Comparison of ENCODE assay signal across 8 cellular contexts in genomic region chr4:153535735-153536494, GRCh38.
DNase-seq lines count a peak whose midpoint lies in the region; ATAC-seq, FAIRE-seq and TF ChIP-seq lines count a peak whose summit lies in the region.
"Had no signal": no experiment of that assay in that cellular context is flagged by ENCODE, and none has a peak within 500 bp of the region (broad histone marks: within the 10 kb centered on the region; RNA-seq: fewer than 3 reads in every experiment).

No MANE protein-coding gene starts in this region.

- intact Hi-C loops in GM12878 (cut with micrococcal nuclease; ENCODE audit: unreplicated experiment): no loop called here

- TF ChIP-seq RAD21 in GM12878 (IDR thresholded peaks at IDR 0.05; ENCODE audit: insufficient read depth, low read depth, low read length): no peak

- H3K4me3 ChIP-seq in HUES48 (ENCODE audit: low read depth, low read length): peak overlapping the region; percentile 3; the same call in 1 of the 2 replicates
- no peak overlapping the region for H3K4me3 ChIP-seq in GM12878
- no peak overlapping the region for H3K4me3 ChIP-seq in mesendoderm (ENCODE audit: low read length)
- H3K4me3 ChIP-seq: pancreas had no signal

- H4K8ac ChIP-seq in mesendoderm (ENCODE audit: low read depth, low read length): no peak overlapping the region

- DNase-seq in EH (ENCODE audit: low read depth) (peak; percentile 38), GM12878 (ENCODE audit: low read depth, low spot score) (no peak), mesendoderm (peak; percentile 62), NCI-H1694 treated with DMSO at 0.1 percent for 48 hours (lab: John Stamatoyannopoulos, UW) (no peak), H54 (ENCODE audit: insufficient read length, low spot score) (no peak)
- DNase-seq: pancreas had no signal

- CTCF ChIA-PET in GM12878 (lab: Yijun Ruan, JAX): interaction anchor here (0.8 to 2.1 kb wide), 6 partner anchors 13 to 70 kb away, joined by 3 to 10 read pairs (median 4); partner anchors contain the start of gene TMEM131L

- H3K18ac ChIP-seq in mesendoderm (ENCODE audit: low read length): no peak overlapping the region

- in situ Hi-C loops in GM12878 (cut with MboI): no loop called here

- H3K4me1 ChIP-seq in HUES48 (ENCODE audit: control insufficient read depth, insufficient read depth, low read length): peaks cover 43% of the 10 kb centered on the region
- H3K4me1 ChIP-seq in GM12878 (ENCODE audit: control insufficient read depth, insufficient read depth, low read length): peaks cover 18% of the 10 kb centered on the region
- H3K4me1 ChIP-seq in mesendoderm (ENCODE audit: control insufficient read depth, low read depth, low read length): peaks cover 5% of the 10 kb centered on the region

- H3K4ac ChIP-seq in mesendoderm (ENCODE audit: low read depth, low read length): no peak overlapping the region

- no peak overlapping the region for H2AK5ac ChIP-seq in mesendoderm (ENCODE audit: low read length)

- H3K56ac ChIP-seq in mesendoderm (ENCODE audit: low read length): peak overlapping the region; percentile 15

- H2BK120ac ChIP-seq in mesendoderm (ENCODE audit: low read depth, low read length): no peak overlapping the region

- TF ChIP-seq CTCF in GM12878 (IDR thresholded peaks at IDR 0.05 in 2 of 3, conservative IDR thresholded peaks at IDR 0.05 in 1 of 3; ENCODE audit: control insufficient read depth in 2 of 3, extremely low read depth in 1 of 3, insufficient read depth in 1 of 3, low read depth in 3 of 3, low read length in 3 of 3): 0 out of 6 replicates have a peak, but pooled peaks have one; percentile 4 to 21 (median 5)

- no peak overlapping the region for H2AFZ ChIP-seq in GM12878 (ENCODE audit: control insufficient read depth, low read depth, low read length)

- H4K5ac ChIP-seq in mesendoderm (ENCODE audit: low read length): no peak overlapping the region

- H3K9me3 ChIP-seq in HUES48 (ENCODE audit: control insufficient read depth, insufficient read depth, low read length) (no peaks in the 10 kb centered on the region), GM12878 (replicated peaks; ENCODE audit: control insufficient read depth, insufficient read depth, low read length) (no peaks in the 10 kb centered on the region)
- H3K9me3 ChIP-seq: pancreas had no signal

- H3K23ac ChIP-seq in mesendoderm (ENCODE audit: low read length): no peak overlapping the region

- RAD21 ChIA-PET in GM12878 (lab: Charles Lee; ENCODE audit: unreplicated experiment): interaction anchor here (0.7 to 1.4 kb wide), 7 partner anchors 11 to 190 kb away, joined by 3 to 5 read pairs (median 3); no protein-coding TSS in a partner anchor

- H3K9ac ChIP-seq in HUES48 (ENCODE audit: low read depth, low read length): peak overlapping the region; percentile 18; the same call in 1 of the 2 replicates
- H3K9ac ChIP-seq in GM12878 (ENCODE audit: control insufficient read depth, insufficient read depth, low read length): no peak overlapping the region
- no peak overlapping the region for H3K9ac ChIP-seq in mesendoderm (ENCODE audit: low read length)

- 67% methylated on average over 7 of the region's 7 CpGs for WGBS in GM12878 (ENCODE audit: insufficient coverage, insufficient replicate concordance, low lambda C conversion rate, missing lambda C conversion rate)
- WGBS in mesendoderm (ENCODE audit: extremely low coverage, insufficient coverage, low lambda C conversion rate): no CpG with 5 or more reads among the region's 7 CpGs

- H3K4me2 ChIP-seq in GM12878 (ENCODE audit: control insufficient read depth, insufficient read depth) (no peak overlapping the region), mesendoderm (ENCODE audit: low read length) (no peak overlapping the region)

- SMC1A ChIA-PET in GM12878 (lab: Charles Lee; ENCODE audit: uncharacterized antibody, unreplicated experiment): interaction anchor here (0.9 to 2.2 kb wide), 14 partner anchors 10 to 99 kb away, joined by 3 to 8 read pairs (median 4); partner anchors contain the start of gene TMEM131L

- POLR2A ChIA-PET in GM12878 (lab: Charles Lee): interaction anchor here (1.2 to 18.7 kb wide), 3 partner anchors 12 to 42 kb away, joined by 3 to 322 read pairs (median 3); no protein-coding TSS in a partner anchor

- H2BK15ac ChIP-seq in mesendoderm (replicated peaks; ENCODE audit: low read depth): no peak overlapping the region

- BruUV-seq in GM12878 (replicated peaks; lab: Mats Ljungman, UMichigan): no TSS peak

- H3K36me3 ChIP-seq in HUES48 (ENCODE audit: control insufficient read depth, insufficient read depth, low read length) (no peaks in the 10 kb centered on the region), GM12878 (ENCODE audit: control insufficient read depth in 2 of 2, insufficient read depth in 2 of 2, low read length in 1 of 2) (peaks cover 12 to 20% of the 10 kb centered on the region in 2 experiments), mesendoderm (ENCODE audit: control insufficient read depth, insufficient read depth, low read length) (no peaks in the 10 kb centered on the region)
- H3K36me3 ChIP-seq: pancreas had no signal

- FAIRE-seq in GM12878 (lab: Jason Lieb, UNC) (no peak), H54 (lab: Jason Lieb, UNC) (no peak)
- FAIRE-seq: pancreas had no signal

- H4K20me1 ChIP-seq in GM12878 (ENCODE audit: control insufficient read depth, insufficient read depth): peaks cover 5% of the 10 kb centered on the region

- H3K27me3 ChIP-seq in HUES48 (ENCODE audit: control insufficient read depth, insufficient read depth, low read length) (no peaks in the 10 kb centered on the region), GM12878 (replicated peaks in 1 of 2; ENCODE audit: control insufficient read depth in 2 of 2, insufficient read depth in 2 of 2, low read length in 1 of 2) (no peaks in the 10 kb centered on the region), mesendoderm (ENCODE audit: insufficient read depth, low read length, poor library complexity) (no peaks in the 10 kb centered on the region)
- H3K27me3 ChIP-seq: pancreas had no signal

- ATAC-seq in GM12878 (peak; percentile 53), HG03025 (IDR thresholded peaks at IDR 0.05; ENCODE audit: low FRiP score, unreplicated experiment) (no peak)
- ATAC-seq: pancreas had no signal

- peaks cover 3% of the 10 kb centered on the region for H3K79me1 ChIP-seq in mesendoderm (ENCODE audit: low read length)

- no peak overlapping the region for H2BK5ac ChIP-seq in mesendoderm (ENCODE audit: low read length)

- H3K79me2 ChIP-seq in GM12878 (ENCODE audit: control insufficient read depth, insufficient read depth, low read length) (peaks cover 97% of the 10 kb centered on the region), mesendoderm (ENCODE audit: control insufficient read depth, insufficient read depth, low read length) (no peaks in the 10 kb centered on the region)

- TF ChIP-seq POLR2A in GM12878 (IDR thresholded peaks at IDR 0.05; ENCODE audit: low read depth, low read length) (no peak), H54 (IDR thresholded peaks at IDR 0.05; ENCODE audit: low read depth, low read length) (no peak)

- H3K27ac ChIP-seq in HUES48 (ENCODE audit: low read depth, low read length): peak overlapping the region; percentile 86
- no peak overlapping the region for H3K27ac ChIP-seq in GM12878 (ENCODE audit: control insufficient read depth, insufficient read depth)
- no peak overlapping the region for H3K27ac ChIP-seq in mesendoderm (ENCODE audit: low read depth, low read length)
- H3K27ac ChIP-seq: pancreas had no signal

- no peak for TF ChIP-seq EP300 in GM12878 (IDR thresholded peaks at IDR 0.05; ENCODE audit: borderline replicate concordance in 1 of 2, control insufficient read depth in 1 of 2, low read depth in 2 of 2, low read length in 2 of 2)

TF ChIP-seq in GM12878, 131 proteins besides CTCF, POLR2A, EP300 and RAD21:
- no peak for TF ChIP-seq EGR1 (IDR thresholded peaks at IDR 0.05; ENCODE audit: borderline replicate concordance in 1 of 2, low read depth in 2 of 2, low read length in 2 of 2)
- TF ChIP-seq, protein P1, sequence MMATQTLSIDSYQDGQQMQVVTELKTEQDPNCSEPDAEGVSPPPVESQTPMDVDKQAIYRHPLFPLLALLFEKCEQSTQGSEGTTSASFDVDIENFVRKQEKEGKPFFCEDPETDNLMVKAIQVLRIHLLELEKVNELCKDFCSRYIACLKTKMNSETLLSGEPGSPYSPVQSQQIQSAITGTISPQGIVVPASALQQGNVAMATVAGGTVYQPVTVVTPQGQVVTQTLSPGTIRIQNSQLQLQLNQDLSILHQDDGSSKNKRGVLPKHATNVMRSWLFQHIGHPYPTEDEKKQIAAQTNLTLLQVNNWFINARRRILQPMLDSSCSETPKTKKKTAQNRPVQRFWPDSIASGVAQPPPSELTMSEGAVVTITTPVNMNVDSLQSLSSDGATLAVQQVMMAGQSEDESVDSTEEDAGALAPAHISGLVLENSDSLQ (IDR thresholded peaks at IDR 0.05): peak; percentile 40; the same call in 1 of the 2 replicates

Comparison
In these comparisons a context has a peak if more than half of its experiments do, and no peak if none do; other contexts are left out.
1. DNase-seq: peak in EH (single experiment) and mesendoderm (single experiment); none in GM12878 (single experiment), NCI-H1694 treated with DMSO at 0.1 percent for 48 hours (single experiment) and H54 (single experiment).